27 cellular contexts compared by ENCODE assay signal in the genomic region with DNA sequence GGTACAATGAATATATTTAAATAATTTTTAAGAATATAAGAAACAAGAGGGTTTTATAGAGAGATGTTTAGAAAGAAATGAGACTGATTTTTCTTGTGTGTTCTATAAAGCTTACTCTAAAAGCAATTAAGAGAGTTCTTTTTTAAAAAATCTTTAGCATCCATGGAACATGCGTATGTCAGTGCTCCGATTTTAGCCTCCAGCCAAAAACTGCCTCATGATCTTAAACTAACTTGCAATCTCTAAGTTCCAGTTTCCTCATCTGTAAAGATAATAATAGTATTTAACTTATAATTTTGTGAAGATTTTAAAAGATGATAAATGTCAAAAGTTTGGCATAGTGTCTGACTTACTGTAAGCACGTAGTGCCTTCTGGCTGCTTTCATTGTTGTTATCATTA.
"Had no signal": no experiment of that assay in that cellular context is flagged by ENCODE, and none has a peak within 500 bp of the region (broad histone marks: within the 10 kb centered on the region; RNA-seq: fewer than 3 reads in every experiment).

No MANE protein-coding gene starts in this region.

- H3K27ac ChIP-seq: stomach, suprapubic skin, testis, thoracic aorta, thyroid gland, tibial artery, tibial nerve, transverse colon, upper lobe of left lung, upper lobe of right lung, uterus, vagina had no signal

- H3K27ac Mint-ChIP-seq: stimulated activated effector memory CD8-positive, alpha-beta T cell treated with anti-CD3 and anti-CD28 coated beads, Interleukin-12 subunit alpha, Interleukin-12 subunit beta, amount 100 ng/mL, for 72 hours; stimulated activated memory B cell treated with anti-CD40 and anti-IgM and Interleukin-4, amounts not matched to agents 10 μg/mL and 1 μg/mL and 100 μg/mL, for 72 hours; stimulated activated naive B cell treated with anti-CD40 and anti-IgM and Interleukin-4, amounts not matched to agents 10 μg/mL and 1 μg/mL and 100 μg/mL, for 72 hours; stimulated activated naive CD8-positive, alpha-beta T cell treated with anti-CD3 and anti-CD28 coated beads, Interleukin-15, amount 100 ng/mL, for 72 hours; stimulated activated naive CD8-positive, alpha-beta T cell treated with anti-CD3 and anti-CD28 coated beads, Interleukin-15, Interleukin-2, amounts not matched to agents 100 ng/mL and 50 ng/mL, for 24 hours; type B pancreatic cell had no signal

- H3K27me3 Mint-ChIP-seq: type B pancreatic cell had no signal

- H3K4me3 Mint-ChIP-seq: stimulated activated effector memory CD8-positive, alpha-beta T cell treated with anti-CD3 and anti-CD28 coated beads, Interleukin-12 subunit alpha, Interleukin-12 subunit beta, amount 100 ng/mL, for 72 hours; stimulated activated memory B cell treated with anti-CD40 and anti-IgM and Interleukin-4, amounts not matched to agents 10 μg/mL and 1 μg/mL and 100 μg/mL, for 72 hours; stimulated activated naive B cell treated with anti-CD40 and anti-IgM and Interleukin-4, amounts not matched to agents 10 μg/mL and 1 μg/mL and 100 μg/mL, for 72 hours; stimulated activated naive CD8-positive, alpha-beta T cell treated with anti-CD3 and anti-CD28 coated beads, Interleukin-15, amount 100 ng/mL, for 72 hours; stimulated activated naive CD8-positive, alpha-beta T cell treated with anti-CD3 and anti-CD28 coated beads, Interleukin-15, Interleukin-2, amounts not matched to agents 100 ng/mL and 50 ng/mL, for 24 hours; type B pancreatic cell had no signal

- H3K36me3 Mint-ChIP-seq: stimulated activated effector memory CD8-positive, alpha-beta T cell treated with anti-CD3 and anti-CD28 coated beads, Interleukin-12 subunit alpha, Interleukin-12 subunit beta, amount 100 ng/mL, for 72 hours; type B pancreatic cell had no signal

- H3K4me1 Mint-ChIP-seq: stimulated activated effector memory CD8-positive, alpha-beta T cell treated with anti-CD3 and anti-CD28 coated beads, Interleukin-12 subunit alpha, Interleukin-12 subunit beta, amount 100 ng/mL, for 72 hours; stimulated activated memory B cell treated with anti-CD40 and anti-IgM and Interleukin-4, amounts not matched to agents 10 μg/mL and 1 μg/mL and 100 μg/mL, for 72 hours; stimulated activated naive CD8-positive, alpha-beta T cell treated with anti-CD3 and anti-CD28 coated beads, Interleukin-15, amount 100 ng/mL, for 72 hours had no signal

- H3K4me3 ChIP-seq: stomach, suprapubic skin, testis, thoracic aorta, thyroid gland, tibial artery, tibial nerve, transverse colon, upper lobe of left lung, upper lobe of right lung, uterus, vagina had no signal

- DNase-seq: stimulated activated CD4-positive, alpha-beta T cell treated with anti-CD3 and anti-CD28 coated beads, Interleukin-2, amount 100 ng/mL, for 48 hours; stimulated activated CD4-positive, alpha-beta T cell treated with anti-CD3 and anti-CD28 coated beads, Interleukin-4, amount 100 ng/mL, for 1 hour; stimulated activated CD4-positive, alpha-beta T cell treated with anti-CD3 and anti-CD28 coated beads, Interleukin-4, amount 100 ng/mL, for 24 hours; stimulated activated CD4-positive, alpha-beta T cell treated with anti-CD3 and anti-CD28 coated beads, Interleukin-4, amount 100 ng/mL, for 4 hours; stimulated activated CD8-positive, alpha-beta memory T cell treated with anti-CD3 and anti-CD28 coated beads, Interleukin-4, amount 100 ng/mL, for 48 hours; stimulated activated naive B cell treated with anti-CD40 and anti-IgM and Interleukin-4, amounts not matched to agents 10 μg/mL and 1 μg/mL and 100 μg/mL, for 72 hours; stimulated activated naive CD4-positive, alpha-beta T cell; stimulated activated naive CD4-positive, alpha-beta T cell treated with Interleukin-2 at 50 U/mL for 16 hours; stimulated activated naive CD8-positive, alpha-beta T cell treated with anti-CD3 and anti-CD28 coated beads, Interleukin-15, amount 100 ng/mL, for 72 hours; stimulated activated naive CD8-positive, alpha-beta T cell treated with anti-CD3 and anti-CD28 coated beads, Interleukin-15, Interleukin-2, amounts not matched to agents 100 U/mL and 50 U/mL, for 24 hours; stomach; substantia nigra; testis; thyroid gland; tibial artery; transverse colon; upper lobe of left lung; upper lobe of right lung; uterus had no signal

- H3K4me1 ChIP-seq: stomach, testis, thyroid gland, tibial nerve, transverse colon, upper lobe of left lung, upper lobe of right lung, uterus, vagina had no signal

- ATAC-seq: stimulated activated effector memory CD8-positive, alpha-beta T cell treated with anti-CD3 and anti-CD28 coated beads, Interleukin-12 subunit alpha, Interleukin-12 subunit beta, amount 100 ng/mL, for 72 hours; stimulated activated memory B cell treated with anti-CD40 and anti-IgM and Interleukin-4, amounts not matched to agents 10 μg/mL and 1 μg/mL and 100 μg/mL, for 72 hours; stimulated activated naive B cell treated with anti-CD40 and anti-IgM and Interleukin-4, amounts not matched to agents 10 μg/mL and 1 μg/mL and 100 μg/mL, for 72 hours; stimulated activated naive CD8-positive, alpha-beta T cell treated with anti-CD3 and anti-CD28 coated beads, Interleukin-15, amount 100 ng/mL, for 72 hours; stimulated activated naive CD8-positive, alpha-beta T cell treated with anti-CD3 and anti-CD28 coated beads, Interleukin-15, Interleukin-2, amounts not matched to agents 100 U/mL and 50 U/mL, for 24 hours; upper lobe of right lung had no signal

- H3K27me3 ChIP-seq: testis, thyroid gland, tibial artery, tibial nerve, transverse colon, upper lobe of left lung, upper lobe of right lung, uterus, vagina had no signal

- H3K9me3 ChIP-seq: suprapubic skin, testis, thoracic aorta, thyroid gland, tibial artery, tibial nerve, transverse colon, upper lobe of right lung, uterus, vagina had no signal

- H3K36me3 ChIP-seq: stomach, suprapubic skin, thoracic aorta, thyroid gland, tibial artery, tibial nerve, transverse colon, upper lobe of left lung, upper lobe of right lung, uterus, vagina had no signal
